Comparison of ENCODE assay signal across 12 cellular contexts in genomic region chr14:24351517-24351916, GRCh38. TPM values are rescaled to one million over a fixed set of nuclear protein-coding genes. Genes with fewer than 3 reads are reported as not detected.
A peak's percentile ranks its signal among the peaks of the same experiment; 100 is the strongest.
DNase-seq lines count a peak whose midpoint lies in the region; ATAC-seq, FAIRE-seq and TF ChIP-seq lines count a peak whose summit lies in the region.
"Had no signal": no experiment of that assay in that cellular context is flagged by ENCODE, and none has a peak within 500 bp of the region (broad histone marks: within the 10 kb centered on the region; RNA-seq: fewer than 3 reads in every experiment).

No MANE protein-coding gene starts in this region.

- 43% methylated on average over 4 of the region's 4 CpGs for WGBS in A549 (ENCODE audit: missing lambda C conversion rate)

- peak; percentile 55 to 70; a peak in 4 of 6 replicates for ATAC-seq in A549
- peak; percentile 61 for ATAC-seq in left ventricle myocardium superior
- ATAC-seq in HG03571 (IDR thresholded peaks at IDR 0.05; ENCODE audit: unreplicated experiment) = no peak

- no peaks in the 10 kb centered on the region for H3K9me3 ChIP-seq in A549

- no peak for TF ChIP-seq EP300 in A549 (IDR thresholded peaks at IDR 0.05)

- TF ChIP-seq RAD21 in A549 (conservative IDR thresholded peaks at IDR 0.05 in 1 of 2, IDR thresholded peaks at IDR 0.05 in 1 of 2) = no peak

- H3K4me2 ChIP-seq in A549 = no peak overlapping the region

- CTCF ChIA-PET in A549 (lab: Yijun Ruan, JAX) = interaction anchor here (0.9 to 4.2 kb wide), 7 partner anchors 14 to 86 kb away, joined by 3 to 40 read pairs (median 4); partner anchors contain the start of gene ADCY4

- intact Hi-C loops in left ventricle myocardium superior (cut with micrococcal nuclease) = no loop called here

- TF ChIP-seq CTCF in A549 (IDR thresholded peaks at IDR 0.05) (no peak), VCaP (conservative IDR thresholded peaks at IDR 0.05) (peak; percentile 23; the same call in 1 of the 2 replicates)

- no peak overlapping the region for H3K27ac ChIP-seq in A549
- H3K27ac ChIP-seq in VCaP = no peak overlapping the region

- peaks cover 17% of the 10 kb centered on the region for H3K4me1 ChIP-seq in A549

- FAIRE-seq in A549 (lab: Jason Lieb, UNC) (no peak), GM12892 (lab: Jason Lieb, UNC) (no peak)

- POLR2A ChIA-PET in A549 (lab: Yijun Ruan, JAX) = interaction anchor here (1.0 kb wide), 1 partner anchor 80 kb away, joined by 4 read pairs; no protein-coding TSS in a partner anchor

- DNase-seq in A549 (ENCODE audit: low read depth in 1 of 2, low spot score in 1 of 2) (no peak), HCEC 1CT (peak; percentile 42), left ventricle myocardium superior (no peak), SHP77 (lab: John Stamatoyannopoulos, UW) (no peak), GM19238 (ENCODE audit: insufficient read length, low spot score) (no peak), GM12892 (ENCODE audit: insufficient read length) (no peak)
- DNase-seq: CD4-positive, alpha-beta T cell; NCI-H345 had no signal

- no peak overlapping the region for H3K4me3 ChIP-seq in A549

- TF ChIP-seq POLR2A in A549 (IDR thresholded peaks at IDR 0.05; ENCODE audit: low read length) (no peak), GM12892 (IDR thresholded peaks at IDR 0.05; ENCODE audit: low read depth, low read length) (no peak)

TF ChIP-seq in A549, 52 proteins besides CTCF, POLR2A, EP300 and RAD21:
- TF ChIP-seq JUNB (IDR thresholded peaks at IDR 0.05) (no peak), FOSL2 (IDR thresholded peaks at IDR 0.05) (no peak), FOSL2 (CRISPR knock-in tag; IDR thresholded peaks at IDR 0.05) (no peak), FOSB (CRISPR knock-in tag; IDR thresholded peaks at IDR 0.05) (no peak), GATA3 (IDR thresholded peaks at IDR 0.05; ENCODE audit: borderline replicate concordance) (no peak), CHD4 (IDR thresholded peaks at IDR 0.05; ENCODE audit: borderline replicate concordance) (no peak), HEYL (CRISPR knock-in tag; IDR thresholded peaks at IDR 0.05) (no peak), KDM1A (IDR thresholded peaks at IDR 0.05; ENCODE audit: low read depth) (no peak), CEBPB (IDR thresholded peaks at IDR 0.05) (no peak), MAX (IDR thresholded peaks at IDR 0.05) (no peak), MAFK (IDR thresholded peaks at IDR 0.05; ENCODE audit: partially characterized antibody) (no peak), EHMT2 (IDR thresholded peaks at IDR 0.05; ENCODE audit: low read depth) (no peak), JUN (IDR thresholded peaks at IDR 0.05) (no peak), TFCP2L1 (CRISPR knock-in tag; IDR thresholded peaks at IDR 0.05) (no peak), TP53 (CRISPR knock-in tag; IDR thresholded peaks at IDR 0.05) (no peak), RFX5 (IDR thresholded peaks at IDR 0.05) (no peak), HDAC2 (IDR thresholded peaks at IDR 0.05) (no peak), KDM5A (IDR thresholded peaks at IDR 0.05) (no peak), HOXB13 (CRISPR knock-in tag; IDR thresholded peaks at IDR 0.05; ENCODE audit: low read depth) (no peak), ZC3H11A (IDR thresholded peaks at IDR 0.05) (no peak), REST (IDR thresholded peaks at IDR 0.05) (no peak)

RNA-seq across cellular contexts. Expression of gene RIPK3, which starts 11.7 kb away (rescaled TPM):
- polyA plus RNA-seq in A549 (2011; rRNA removed) (not detected in 2 replicates), A549 (2017; fragmentation: RNase III; extraction: RNeasy Plus Mini Kit Qiagen cat#74134 plus additional on column Dnase treatment) (not detected in 3 replicates)
- not detected in 2 replicates for polyA plus RNA-seq in A549 (2012; cell fraction: cytosol; rRNA removed)
- not detected in 2 replicates for polyA plus RNA-seq in A549 (2012; cell fraction: nucleus; rRNA removed)
- not detected in 2 replicates for polyA minus RNA-seq in A549 (2011; rRNA and poly(A)+ RNA removed)
- total RNA-seq in left ventricle myocardium superior = 3.5 TPM
- polyA plus RNA-seq in GM12892 (2012; ENCODE audit: missing spikeins) = 2.8 TPM
- total RNA-seq: neural crest cell had no signal

RNA-seq across cellular contexts. Expression of gene NFATC4, which starts 16.5 kb away (rescaled TPM):
- polyA plus RNA-seq in A549 (2011; rRNA removed) = 0.32 and 0.62 TPM in 2 replicates
- polyA plus RNA-seq in A549 (2012; cell fraction: cytosol; rRNA removed) = 0.09 and 0.11 TPM in 2 replicates
- 0.66 and 0.92 TPM in 2 replicates for polyA plus RNA-seq in A549 (2012; cell fraction: nucleus; rRNA removed)
- polyA plus RNA-seq in A549 (2017; fragmentation: RNase III; extraction: RNeasy Plus Mini Kit Qiagen cat#74134 plus additional on column Dnase treatment) = 0.04 to 0.25 TPM (median 0.10 TPM) in 3 replicates
- 0.54 and 0.83 TPM in 2 replicates for polyA minus RNA-seq in A549 (2011; rRNA and poly(A)+ RNA removed)
- 21.7 TPM for total RNA-seq in left ventricle myocardium superior
- polyA plus RNA-seq in GM12892 (2012; ENCODE audit: missing spikeins) = 1.8 TPM
- total RNA-seq: CD4-positive, alpha-beta T cell; T-helper 1 cell treated with Interleukin-12 subunit alpha and Interleukin-12 subunit beta and Interleukin-4 antibody, amounts not matched to agents 30 ng/mL and 1 ng/mL, for 36 hours had no signal

RNA-seq across cellular contexts. Expression of gene ADCY4, which starts 16.6 kb away (rescaled TPM):
- not detected in 2 replicates for polyA plus RNA-seq in A549 (2011; rRNA removed)
- polyA plus RNA-seq in A549 (2012; cell fraction: cytosol; rRNA removed) = not detected in 2 replicates
- not detected in 2 replicates for polyA plus RNA-seq in A549 (2012; cell fraction: nucleus; rRNA removed)
- not detected in 3 replicates for polyA plus RNA-seq in A549 (2017; fragmentation: RNase III; extraction: RNeasy Plus Mini Kit Qiagen cat#74134 plus additional on column Dnase treatment)
- not detected in 2 replicates for polyA minus RNA-seq in A549 (2011; rRNA and poly(A)+ RNA removed)
- 26.5 TPM for total RNA-seq in left ventricle myocardium superior
- polyA plus RNA-seq in GM12892 (2012; ENCODE audit: missing spikeins) = 0.83 TPM

RNA-seq across cellular contexts. Expression of gene LTB4R, which starts 40.2 kb away (rescaled TPM):
- polyA plus RNA-seq in A549 (2011; rRNA removed) (10.2 and 13.2 TPM in 2 replicates), A549 (2017; fragmentation: RNase III; extraction: RNeasy Plus Mini Kit Qiagen cat#74134 plus additional on column Dnase treatment) (8.3 to 9.4 TPM (median 8.3 TPM) in 3 replicates)
- polyA plus RNA-seq in A549 (2012; cell fraction: cytosol; rRNA removed) = 10.1 and 10.9 TPM in 2 replicates
- 209 and 247 TPM in 2 replicates for polyA plus RNA-seq in A549 (2012; cell fraction: nucleus; rRNA removed)
- polyA minus RNA-seq in A549 (2011; rRNA and poly(A)+ RNA removed) = 8.1 and 10.4 TPM in 2 replicates
- total RNA-seq in left ventricle myocardium superior = 1.6 TPM
- polyA plus RNA-seq in GM12892 (2012; ENCODE audit: missing spikeins) = 5.1 TPM

RNA-seq across cellular contexts. Expression of gene LTB4R2, which starts 41.6 kb away (rescaled TPM):
- polyA plus RNA-seq in A549 (2011; rRNA removed) = 5.8 and 7.6 TPM in 2 replicates
- polyA plus RNA-seq in A549 (2012; cell fraction: cytosol; rRNA removed) = 5.6 and 7.9 TPM in 2 replicates
- polyA plus RNA-seq in A549 (2012; cell fraction: nucleus; rRNA removed) = 91.2 and 171 TPM in 2 replicates
- 8.4 to 9.9 TPM (median 8.6 TPM) in 3 replicates for polyA plus RNA-seq in A549 (2017; fragmentation: RNase III; extraction: RNeasy Plus Mini Kit Qiagen cat#74134 plus additional on column Dnase treatment)
- 8.7 and 8.8 TPM in 2 replicates for polyA minus RNA-seq in A549 (2011; rRNA and poly(A)+ RNA removed)
- 1.5 TPM for total RNA-seq in left ventricle myocardium superior
- 3.2 TPM for polyA plus RNA-seq in GM12892 (2012; ENCODE audit: missing spikeins)
